Comparison of ENCODE assay signal across 1 cellular context in genomic region chr15:51622269-51623180, GRCh38.
A peak's percentile ranks its signal among the peaks of the same experiment; 100 is the strongest.
TF ChIP-seq lines count a peak whose summit lies in the region.

TSS of gene DMXL2 (minus strand) at chr15:51622771. CDS start at chr15:51622545, 226 bp downstream.

TF ChIP-seq in K562, 482 proteins besides CTCF, POLR2A, EP300 and RAD21 (continued from another document and continues in another):
- TF ChIP-seq FOXA3 (CRISPR knock-in tag; conservative IDR thresholded peaks at IDR 0.05 in 1 of 2, IDR thresholded peaks at IDR 0.05 in 1 of 2) (no peak), ZNF282 (CRISPR knock-in tag; IDR thresholded peaks at IDR 0.05) (no peak), NFIX (CRISPR knock-in tag; IDR thresholded peaks at IDR 0.05; ENCODE audit: low read depth) (no peak), NFE2L1 (tag; IDR thresholded peaks at IDR 0.05; ENCODE audit: borderline replicate concordance, low read depth) (no peak), RBBP5 (IDR thresholded peaks at IDR 0.05; ENCODE audit: borderline replicate concordance, insufficient read depth, low read length, poor library complexity, severe bottlenecking) (peak; percentile 77), ZFP36 (IDR thresholded peaks at IDR 0.05; ENCODE audit: low read depth, low read length, partially characterized antibody) (peak; percentile 3), STAT5B (CRISPR knock-in tag; IDR thresholded peaks at IDR 0.05) (no peak), NEUROD1 (IDR thresholded peaks at IDR 0.05; ENCODE audit: borderline replicate concordance, low read depth, low read length, partially characterized antibody) (no peak), ZNF134 (CRISPR knock-in tag; conservative IDR thresholded peaks at IDR 0.05) (no peak), SFPQ (IDR thresholded peaks at IDR 0.05; ENCODE audit: low read depth, low read length) (no peak), ZZZ3 (IDR thresholded peaks at IDR 0.05) (no peak), CREB3L1 (IDR thresholded peaks at IDR 0.05; ENCODE audit: borderline replicate concordance, low read depth) (no peak), ATF2 (CRISPR knock-in tag; IDR thresholded peaks at IDR 0.05) (no peak), NFYB (IDR thresholded peaks at IDR 0.05; ENCODE audit: extremely low read depth, insufficient read length) (no peak), ZNF507 (tag; conservative IDR thresholded peaks at IDR 0.05) (no peak), MEF2A (IDR thresholded peaks at IDR 0.05; ENCODE audit: control insufficient read depth, low read depth, low read length) (no peak), NR1H2 (CRISPR knock-in tag; IDR thresholded peaks at IDR 0.05) (no peak), ZNF644 (tag; IDR thresholded peaks at IDR 0.05; ENCODE audit: low read depth) (no peak), XRCC3 (IDR thresholded peaks at IDR 0.05) (no peak), MECOM (CRISPR knock-in tag; IDR thresholded peaks at IDR 0.05) (no peak), ESRRA (IDR thresholded peaks at IDR 0.05; ENCODE audit: borderline replicate concordance, low read depth) (no peak), HCFC1 (IDR thresholded peaks at IDR 0.05; ENCODE audit: low read depth, low read length) (no peak), ZNF75A (CRISPR knock-in tag; IDR thresholded peaks at IDR 0.05) (no peak), HMG20B (CRISPR knock-in tag; IDR thresholded peaks at IDR 0.05) (no peak), PATZ1 (CRISPR knock-in tag; IDR thresholded peaks at IDR 0.05; ENCODE audit: borderline replicate concordance) (no peak), TSHZ1 (CRISPR knock-in tag; IDR thresholded peaks at IDR 0.05) (no peak), ZC3H11A (IDR thresholded peaks at IDR 0.05; ENCODE audit: low read depth, low read length) (no peak), RBFOX2 (IDR thresholded peaks at IDR 0.05; ENCODE audit: low read depth, low read length) (peak; percentile 85), ZNF232 (CRISPR knock-in tag; IDR thresholded peaks at IDR 0.05) (peak; percentile 35; the same call in 1 of the 2 replicates), USF2 (CRISPR knock-in tag; IDR thresholded peaks at IDR 0.05) (no peak), SAP30 (IDR thresholded peaks at IDR 0.05; ENCODE audit: borderline replicate concordance, insufficient read depth, low read depth, low read length, poor library complexity, severe bottlenecking) (peak; percentile 61), ZNF146 (CRISPR knock-in tag; IDR thresholded peaks at IDR 0.05; ENCODE audit: unreplicated experiment) (no peak), TEAD4 (IDR thresholded peaks at IDR 0.05; ENCODE audit: low read length) (no peak), TEAD4 (CRISPR knock-in tag; IDR thresholded peaks at IDR 0.05; ENCODE audit: borderline replicate concordance) (peak; percentile 62; the same call in 1 of the 2 replicates), NFATC3 (IDR thresholded peaks at IDR 0.05) (no peak), TCF7L2 (IDR thresholded peaks at IDR 0.05; ENCODE audit: low read depth, low read length) (no peak), HDGF (IDR thresholded peaks at IDR 0.05) (no peak), YY1 (IDR thresholded peaks at IDR 0.05; ENCODE audit: borderline replicate concordance in 1 of 3, control insufficient read depth in 1 of 3, extremely low read depth in 1 of 3, insufficient read depth in 3 of 3, insufficient read length in 1 of 3, insufficient replicate concordance in 2 of 3, low read depth in 1 of 3, low read length in 2 of 3) (no peak), HSF4 (CRISPR knock-in tag; IDR thresholded peaks at IDR 0.05; ENCODE audit: borderline replicate concordance) (no peak), GABPB2 (CRISPR knock-in tag; conservative IDR thresholded peaks at IDR 0.05) (no peak), RFX5 (IDR thresholded peaks at IDR 0.05; ENCODE audit: low read depth, low read length) (no peak), ZNF280A (IDR thresholded peaks at IDR 0.05; ENCODE audit: low read depth, partially characterized antibody) (no peak), SRSF3 (IDR thresholded peaks at IDR 0.05; ENCODE audit: insufficient read depth, low read length) (no peak), ZBTB1 (CRISPR knock-in tag; IDR thresholded peaks at IDR 0.05; ENCODE audit: borderline replicate concordance, low read depth) (peak; percentile 28; the same call in 1 of the 2 replicates), ZNF584 (CRISPR knock-in tag; IDR thresholded peaks at IDR 0.05; ENCODE audit: low read depth) (no peak), NFRKB (IDR thresholded peaks at IDR 0.05; ENCODE audit: low read depth) (peak; percentile 27; the same call in 1 of the 2 replicates), CTCFL (IDR thresholded peaks at IDR 0.05; ENCODE audit: borderline replicate concordance, insufficient read depth, low read depth, low read length, poor library complexity, severe bottlenecking) (no peak), ZNF143 (CRISPR knock-in tag; IDR thresholded peaks at IDR 0.05) (no peak)
- TF ChIP-seq, protein P1, sequence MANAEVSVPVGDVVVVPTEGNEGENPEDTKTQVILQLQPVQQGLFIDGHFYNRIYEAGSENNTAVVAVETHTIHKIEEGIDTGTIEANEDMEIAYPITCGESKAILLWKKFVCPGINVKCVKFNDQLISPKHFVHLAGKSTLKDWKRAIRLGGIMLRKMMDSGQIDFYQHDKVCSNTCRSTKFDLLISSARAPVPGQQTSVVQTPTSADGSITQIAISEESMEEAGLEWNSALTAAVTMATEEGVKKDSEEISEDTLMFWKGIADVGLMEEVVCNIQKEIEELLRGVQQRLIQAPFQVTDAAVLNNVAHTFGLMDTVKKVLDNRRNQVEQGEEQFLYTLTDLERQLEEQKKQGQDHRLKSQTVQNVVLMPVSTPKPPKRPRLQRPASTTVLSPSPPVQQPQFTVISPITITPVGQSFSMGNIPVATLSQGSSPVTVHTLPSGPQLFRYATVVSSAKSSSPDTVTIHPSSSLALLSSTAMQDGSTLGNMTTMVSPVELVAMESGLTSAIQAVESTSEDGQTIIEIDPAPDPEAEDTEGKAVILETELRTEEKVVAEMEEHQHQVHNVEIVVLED (CRISPR knock-in tag; IDR thresholded peaks at IDR 0.05), result peak; percentile 75
